ENCODE assay signal across 11 cellular contexts in genomic region chr10:132162590-132163277, GRCh38. TPM values are rescaled to one million over a fixed set of nuclear protein-coding genes. Genes with fewer than 3 reads are reported as not detected.
A peak's percentile ranks its signal among the peaks of the same experiment; 100 is the strongest.
DNase-seq lines count a peak whose midpoint lies in the region; ATAC-seq and TF ChIP-seq lines count a peak whose summit lies in the region.
"Had no signal": no experiment of that assay in that cellular context is flagged by ENCODE, and none has a peak within 500 bp of the region (broad histone marks: within the 10 kb centered on the region; RNA-seq: fewer than 3 reads in every experiment).

No MANE protein-coding gene starts in this region.

- DNase-seq in NCI-H2029 (lab: John Stamatoyannopoulos, UW): peak; percentile 48
- no peak for DNase-seq in NCI-H2029 treated with DMSO at 0.1 percent for 48 hours (lab: John Stamatoyannopoulos, UW)
- DNase-seq in MM.1S: no peak
- peak in 3 of 10 donors; percentile 36 to 41 (median 41) for DNase-seq in dorsolateral prefrontal cortex
- DNase-seq in natural killer cell treated with Interleukin-12 subunit alpha and Interleukin-12 subunit beta and Interleukin-15 and Interleukin-18, amount 100 ng/mL, for 72 hours (ENCODE audit: low spot score): no peak
- DNase-seq in AG08396 (ENCODE audit: low spot score): no peak
- DNase-seq in NCI-H1930 (lab: John Stamatoyannopoulos, UW): no peak
- DNase-seq: DMS 273 treated with DMSO at 0.1 percent for 48 hours, NCI-H524 treated with DMSO at 0.1 percent for 48 hours had no signal

- peaks cover 22% of the 10 kb centered on the region for H3K27me3 ChIP-seq in MM.1S (replicated peaks; ENCODE audit: insufficient read depth, low read length)
- no peaks in the 10 kb centered on the region for H3K27me3 ChIP-seq in dorsolateral prefrontal cortex

- no peak overlapping the region for H3K9ac ChIP-seq in MM.1S (ENCODE audit: low read length)

- no peaks in the 10 kb centered on the region for H3K27me3 Mint-ChIP-seq in natural killer cell treated with Interleukin-12 subunit alpha and Interleukin-12 subunit beta and Interleukin-15 and Interleukin-18, amount 100 ng/mL, for 72 hours

- peaks cover 21 to 22% of the 10 kb centered on the region in 2 donors for H3K4me1 Mint-ChIP-seq in natural killer cell treated with Interleukin-12 subunit alpha and Interleukin-12 subunit beta and Interleukin-15 and Interleukin-18, amount 100 ng/mL, for 72 hours (ENCODE audit: low read depth in 2 of 2)

- peak overlapping the region; percentile 89 for H3K4me3 Mint-ChIP-seq in natural killer cell treated with Interleukin-12 subunit alpha and Interleukin-12 subunit beta and Interleukin-15 and Interleukin-18, amount 100 ng/mL, for 72 hours

- peak overlapping the region; percentile 55; the same call in 1 of the 2 replicates for H3K4me2 ChIP-seq in MM.1S (ENCODE audit: low read depth, low read length)

- no peaks in the 10 kb centered on the region for H3K9me3 ChIP-seq in MM.1S (replicated peaks; ENCODE audit: insufficient read depth, low read length)

- peaks cover 6% of the 10 kb centered on the region for H3K36me3 Mint-ChIP-seq in natural killer cell treated with Interleukin-12 subunit alpha and Interleukin-12 subunit beta and Interleukin-15 and Interleukin-18, amount 100 ng/mL, for 72 hours

- no peak for ATAC-seq in natural killer cell treated with Interleukin-12 subunit alpha and Interleukin-12 subunit beta and Interleukin-15 and Interleukin-18, amount 100 ng/mL, for 72 hours
- no peak for ATAC-seq in HG03196 (IDR thresholded peaks at IDR 0.05; ENCODE audit: unreplicated experiment)

- H3K9me2 ChIP-seq in MM.1S (replicated peaks; ENCODE audit: insufficient read depth, low read length): no peaks in the 10 kb centered on the region

- peak overlapping the region; percentile 91 to 98 for H3K27ac Mint-ChIP-seq in natural killer cell treated with Interleukin-12 subunit alpha and Interleukin-12 subunit beta and Interleukin-15 and Interleukin-18, amount 100 ng/mL, for 72 hours

- no peaks in the 10 kb centered on the region for H4K20me1 ChIP-seq in MM.1S (ENCODE audit: insufficient read depth, low read length)

- H3K27ac ChIP-seq in MM.1S (ENCODE audit: low read length) (no peak overlapping the region), dorsolateral prefrontal cortex (peak overlapping the region in 45 of 59 donors; percentile 3 to 81 (median 56))

- H3K9me3 Mint-ChIP-seq in natural killer cell treated with Interleukin-12 subunit alpha and Interleukin-12 subunit beta and Interleukin-15 and Interleukin-18, amount 100 ng/mL, for 72 hours: no peaks in the 10 kb centered on the region

- no peak for TF ChIP-seq CTCF in MM.1S (IDR thresholded peaks at IDR 0.05; ENCODE audit: low read length)
- TF ChIP-seq CTCF in dorsolateral prefrontal cortex (IDR thresholded peaks at IDR 0.05 in 54 of 56, conservative IDR thresholded peaks at IDR 0.05 in 2 of 56; ENCODE audit: low read depth in 1 of 56, partially characterized antibody in 56 of 56): no peak

- intact Hi-C loops in dorsolateral prefrontal cortex (cut with DNase I): no loop called here

- peaks cover 16% of the 10 kb centered on the region; the same call in 1 of the 2 replicates for H3K4me1 ChIP-seq in MM.1S (ENCODE audit: low read length)

- H3F3A ChIP-seq in MM.1S (ENCODE audit: insufficient read depth, low read length): no peaks in the 10 kb centered on the region

- no peaks in the 10 kb centered on the region for H3K79me2 ChIP-seq in MM.1S (ENCODE audit: low read length)

- H3K36me3 ChIP-seq in MM.1S (replicated peaks; ENCODE audit: insufficient read depth, low read length): no peaks in the 10 kb centered on the region

- H3K4me3 ChIP-seq in MM.1S (ENCODE audit: low read length) (no peak overlapping the region), dorsolateral prefrontal cortex (no peak overlapping the region)
- H3K4me3 ChIP-seq: GM12878 had no signal

- H2AFZ ChIP-seq in MM.1S (ENCODE audit: low read length): peak overlapping the region; percentile 23

RNA-seq across cellular contexts. Expression of gene DPYSL4, which starts 24.0 kb away (rescaled TPM):
- 10 to 100 TPM; 39.1 to 85.2 (median 53.3) TPM for total RNA-seq in dorsolateral prefrontal cortex
- total RNA-seq in natural killer cell treated with Interleukin-12 subunit alpha and Interleukin-12 subunit beta and Interleukin-15 and Interleukin-18, amount 100 ng/mL, for 72 hours: 10 to 100 TPM in 1 of 2 donors, 1 to 10 TPM in 1; 6.5 to 19.2 TPM
